In the genomic region with DNA sequence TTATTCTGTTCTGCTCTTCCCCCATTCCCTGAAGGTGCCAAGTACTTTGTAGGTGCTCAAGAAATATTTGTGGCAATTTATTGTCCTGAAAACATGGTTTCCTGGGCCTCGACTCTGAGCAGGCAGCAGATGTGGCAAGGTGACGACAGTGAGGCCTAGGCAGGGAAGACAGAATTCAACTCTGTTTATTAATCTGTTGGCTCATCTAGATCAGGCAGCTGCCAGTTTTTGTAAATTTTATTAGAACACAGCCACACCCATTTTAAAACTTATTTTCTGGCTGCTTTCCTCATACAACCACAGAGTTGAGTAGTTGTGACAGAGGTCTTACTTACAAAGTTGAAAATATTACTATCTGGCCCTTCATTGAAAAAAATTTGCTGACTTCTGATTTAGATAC, we compare ENCODE assay signal across 26 cellular contexts. TPM values are rescaled to one million over a fixed set of nuclear protein-coding genes. Genes with fewer than 3 reads are reported as not detected.
DNase-seq lines count a peak whose midpoint lies in the region; ATAC-seq and TF ChIP-seq lines count a peak whose summit lies in the region.
"Had no signal": no experiment of that assay in that cellular context is flagged by ENCODE, and none has a peak within 500 bp of the region (broad histone marks: within the 10 kb centered on the region; RNA-seq: fewer than 3 reads in every experiment).

No MANE protein-coding gene starts in this region.

- H3K4me1 ChIP-seq in right atrium auricular region (peaks cover 0 to 49% of the 10 kb centered on the region in 2 donors), esophagus muscularis mucosa (peaks cover 45 to 88% (median 85%) of the 10 kb centered on the region in 4 donors), muscle layer of colon (ENCODE audit: insufficient read depth, low read length) (peaks cover 61% of the 10 kb centered on the region), tibial nerve (peaks cover 0 to 64% (median 16%) of the 10 kb centered on the region in 4 donors)
- H3K4me1 ChIP-seq: testis had no signal

- H3K9ac ChIP-seq in muscle layer of colon (ENCODE audit: low read length) = no peak overlapping the region

- no peak for TF ChIP-seq POLR2A in esophagus muscularis mucosa (IDR thresholded peaks at IDR 0.05; ENCODE audit: low read depth)
- no peak for TF ChIP-seq POLR2A in tibial nerve (IDR thresholded peaks at IDR 0.05)

- H3K27me3 ChIP-seq in right atrium auricular region (no peaks in the 10 kb centered on the region), esophagus muscularis mucosa (no peaks in the 10 kb centered on the region), muscle layer of colon (ENCODE audit: control insufficient read depth in 1 of 2, insufficient read depth in 2 of 2, low read length in 2 of 2) (no peaks in the 10 kb centered on the region), tibial nerve (no peaks in the 10 kb centered on the region)
- H3K27me3 ChIP-seq: body of pancreas, testis had no signal

- no peak for DNase-seq in Right ventricle myocardium superior
- no peak for DNase-seq in right atrium auricular region (ENCODE audit: low spot score)
- DNase-seq in esophagus muscularis mucosa (ENCODE audit: extremely low spot score) = no peak
- DNase-seq in tibial nerve (ENCODE audit: low spot score in 2 of 2) = peak; percentile 20 to 56
- DNase-seq in effector CD4-positive, alpha-beta T cell = no peak
- no peak for DNase-seq in G401 (ENCODE audit: low spot score)
- DNase-seq: activated CD4-positive, CD25-positive, alpha-beta regulatory T cell treated with anti-CD3 and anti-CD28 coated beads, Interleukin-2, amount 50 U/mL, for 72 hours; activated CD8-positive, alpha-beta T cell treated with anti-CD3 and anti-CD28 coated beads, Interleukin-2, amount 10 ng/mL, durations not matched to agents 7 days and 5 days; activated gamma-delta T cell; activated naive CD8-positive, alpha-beta T cell treated with anti-CD3 and anti-CD28 coated beads, Interleukin-2, amount 50 U/mL, for 24 hours; activated T-cell treated with anti-CD3 and anti-CD28 coated beads for 4 hours; body of pancreas; C1 segment of cervical spinal cord; kidney glomerular epithelial cell; naive B cell; NCI-H1105 treated with DMSO at 0.1 percent for 48 hours; NCI-H2029; stimulated activated CD4-positive, alpha-beta T cell treated with anti-CD3 and anti-CD28 coated beads, Interleukin-4, amount 100 ng/mL, for 1 hour; T-helper 1 cell; testis had no signal

- H3K36me3 ChIP-seq in right atrium auricular region (no peaks in the 10 kb centered on the region), esophagus muscularis mucosa (peaks cover 0 to 14% (median 0%) of the 10 kb centered on the region in 4 donors), muscle layer of colon (ENCODE audit: insufficient read depth, low read length) (no peaks in the 10 kb centered on the region), tibial nerve (peaks cover 0 to 7% (median 0%) of the 10 kb centered on the region in 3 donors)

- TF ChIP-seq CTCF in right atrium auricular region (IDR thresholded peaks at IDR 0.05) = no peak
- TF ChIP-seq CTCF in esophagus muscularis mucosa (IDR thresholded peaks at IDR 0.05) = no peak
- TF ChIP-seq CTCF in tibial nerve (IDR thresholded peaks at IDR 0.05) = no peak

- ATAC-seq in Right ventricle myocardium superior (ENCODE audit: poor library complexity) = peak; percentile 57
- ATAC-seq in GM21576 (IDR thresholded peaks at IDR 0.05; ENCODE audit: unreplicated experiment) = no peak
- ATAC-seq: activated CD8-positive, alpha-beta T cell treated with anti-CD3 and anti-CD28 coated beads, Interleukin-2, amount 10 ng/mL, durations not matched to agents 7 days and 5 days; activated naive CD8-positive, alpha-beta T cell treated with anti-CD3 and anti-CD28 coated beads, Interleukin-2, amount 50 U/mL, for 24 hours; body of pancreas; Panc1; stimulated activated memory B cell treated with anti-CD40 and anti-IgM and Interleukin-4, amounts not matched to agents 10 μg/mL and 1 μg/mL and 100 μg/mL, for 72 hours had no signal

- 33% methylated on average over 2 of the region's 2 CpGs for WGBS in esophagus muscularis mucosa
- WGBS in tibial nerve, 2 donors = 67 to 74% methylated on average over 2 of the region's 2 CpGs

- intact Hi-C loops in Right ventricle myocardium superior (cut with DNase I) = no loop called here
- intact Hi-C loops in esophagus muscularis mucosa (cut with DNase I) = no loop called here

- in situ Hi-C loops in G401 (cut with HindIII; ENCODE audit: low sequenced_read_pairs) = no loop called here

- H3K4me3 ChIP-seq in right atrium auricular region (no peak overlapping the region), esophagus muscularis mucosa (no peak overlapping the region), muscle layer of colon (ENCODE audit: low read depth in 1 of 2, low read length in 2 of 2) (no peak overlapping the region), tibial nerve (no peak overlapping the region)
- H3K4me3 ChIP-seq: body of pancreas, testis had no signal

- no peak for TF ChIP-seq EP300 in esophagus muscularis mucosa (IDR thresholded peaks at IDR 0.05)
- peak; percentile 10 to 56 for TF ChIP-seq EP300 in tibial nerve (IDR thresholded peaks at IDR 0.05)

- H3K27ac ChIP-seq in right atrium auricular region = no peak overlapping the region
- H3K27ac ChIP-seq in esophagus muscularis mucosa (replicated peaks in 1 of 4) = peak overlapping the region; percentile 21 to 63 (median 42)
- peak overlapping the region; percentile 7 for H3K27ac ChIP-seq in muscle layer of colon (ENCODE audit: low read depth, low read length)
- H3K27ac ChIP-seq in tibial nerve = peak overlapping the region in 2 of 4 donors; percentile 37 to 74
- H3K27ac ChIP-seq: body of pancreas, epithelial cell of prostate, testis had no signal

- H3K9me3 ChIP-seq in right atrium auricular region (no peaks in the 10 kb centered on the region), esophagus muscularis mucosa (no peaks in the 10 kb centered on the region), muscle layer of colon (ENCODE audit: low read length) (no peaks in the 10 kb centered on the region), tibial nerve (no peaks in the 10 kb centered on the region)
- H3K9me3 ChIP-seq: body of pancreas, testis had no signal

RNA-seq across cellular contexts. Expression of a gene that starts 24.5 kb away (rescaled TPM):
- 29.3 TPM for total RNA-seq in Right ventricle myocardium superior
- total RNA-seq in right atrium auricular region = 10 to 100 TPM; 39.1 to 46.7 TPM
- 10 to 100 TPM; 53.2 to 70.7 (median 66.9) TPM for total RNA-seq in esophagus muscularis mucosa
- total RNA-seq in tibial nerve = 10 to 100 TPM; 73.5 to 88.1 (median 83.2) TPM
- total RNA-seq in G401 (2014; rRNA removed; shearing (Covaris generic)) = 29.5 and 32.9 TPM in 2 replicates

RNA-seq across cellular contexts. Expression of a gene that starts 27.7 kb away (rescaled TPM):
- not detected for total RNA-seq in Right ventricle myocardium superior
- total RNA-seq in right atrium auricular region = not detected
- total RNA-seq in esophagus muscularis mucosa = under 1 TPM in 2 of 4 donors, not detected in 2; under 0.01 to 0.17 TPM
- total RNA-seq in tibial nerve = 1 to 10 TPM in 1 of 4 donors, under 1 TPM in 1, not detected in 2; 0.30 to 1.1 TPM
- total RNA-seq in G401 (2014; rRNA removed; shearing (Covaris generic)) = not detected in 2 replicates
- total RNA-seq: activated CD8-positive, alpha-beta T cell treated with anti-CD3 and anti-CD28 coated beads, Interleukin-2, amount 10 ng/mL, durations not matched to agents 7 days and 5 days; body of pancreas; NCI-H460 had no signal

Comparison
In these comparisons a context has a peak if more than half of its experiments do, and no peak if none do; other contexts are left out.
1. DNase-seq: peak in tibial nerve (2 of 2); none in Right ventricle myocardium superior (single experiment), right atrium auricular region (single experiment), esophagus muscularis mucosa (single experiment), effector CD4-positive, alpha-beta T cell (single experiment) and G401 (single experiment).
2. H3K27ac ChIP-seq: peak in esophagus muscularis mucosa (4 of 4) and muscle layer of colon (single experiment); none in right atrium auricular region (0 of 2).